21 cellular contexts compared by ENCODE assay signal in genomic region chr10:103925591-103925990, GRCh38.
"Had no signal": no experiment of that assay in that cellular context is flagged by ENCODE, and none has a peak within 500 bp of the region (broad histone marks: within the 10 kb centered on the region; RNA-seq: fewer than 3 reads in every experiment).

No MANE protein-coding gene starts in this region.

- DNase-seq: KBM-7, MG63, NCI-H1092, NCI-H1105 treated with DMSO at 0.1 percent for 48 hours, NCI-H1417 treated with DMSO at 0.1 percent for 48 hours, NCI-H146, NCI-H1694 treated with DMSO at 0.1 percent for 48 hours, NCI-H1930, NCI-H2081 treated with DMSO at 0.1 percent for 48 hours, NCI-H2171, NCI-H226, NCI-H446, NCI-H510A, NCI-H524 treated with DMSO at 0.1 percent for 48 hours, NCI-H69, NCI-H774, Right ventricle myocardium superior, RPMI8226, SIG-M5 had no signal

- H3K4me1 ChIP-seq: SJSA1 had no signal

- H3K27me3 ChIP-seq: MG63, SJSA1 had no signal

- H3K27ac ChIP-seq: SJSA1, SK-N-MC had no signal

- H3K36me3 ChIP-seq: MG63, SJSA1 had no signal

- H3K4me3 ChIP-seq: MG63, SJSA1, SK-N-MC had no signal

- H3K9me3 ChIP-seq: MG63, SJSA1 had no signal
